1 cellular context compared by ENCODE assay signal in the genomic region with DNA sequence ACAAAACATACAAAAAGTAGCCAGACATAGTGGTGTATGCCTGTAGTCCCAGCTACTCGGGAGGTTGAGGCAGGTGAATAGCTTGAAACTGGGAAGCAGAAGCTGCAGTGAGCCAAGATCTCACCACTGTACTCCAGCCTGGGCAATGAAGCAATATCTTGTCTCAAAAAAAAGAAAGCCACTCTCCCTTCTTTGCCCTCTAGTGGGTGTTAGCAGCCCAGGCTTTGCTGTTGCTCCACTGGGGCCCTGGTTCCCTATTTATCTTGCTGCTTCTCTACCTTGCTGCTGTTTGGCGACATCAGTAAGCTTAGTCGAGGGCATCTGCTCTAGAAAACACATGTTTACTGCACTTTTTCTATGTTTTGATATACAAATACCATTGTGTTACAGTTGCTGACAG.
TF ChIP-seq lines count a peak whose summit lies in the region.

No MANE protein-coding gene starts in this region.

TF ChIP-seq in H1, 55 proteins besides CTCF, POLR2A, EP300 and RAD21:
- no peak for TF ChIP-seq PHF8 (conservative IDR thresholded peaks at IDR 0.05; ENCODE audit: low read depth, low read length)
- TF ChIP-seq CEBPB (IDR thresholded peaks at IDR 0.05; ENCODE audit: low read depth, low read length) = peak; percentile 67
